In the genomic region with DNA sequence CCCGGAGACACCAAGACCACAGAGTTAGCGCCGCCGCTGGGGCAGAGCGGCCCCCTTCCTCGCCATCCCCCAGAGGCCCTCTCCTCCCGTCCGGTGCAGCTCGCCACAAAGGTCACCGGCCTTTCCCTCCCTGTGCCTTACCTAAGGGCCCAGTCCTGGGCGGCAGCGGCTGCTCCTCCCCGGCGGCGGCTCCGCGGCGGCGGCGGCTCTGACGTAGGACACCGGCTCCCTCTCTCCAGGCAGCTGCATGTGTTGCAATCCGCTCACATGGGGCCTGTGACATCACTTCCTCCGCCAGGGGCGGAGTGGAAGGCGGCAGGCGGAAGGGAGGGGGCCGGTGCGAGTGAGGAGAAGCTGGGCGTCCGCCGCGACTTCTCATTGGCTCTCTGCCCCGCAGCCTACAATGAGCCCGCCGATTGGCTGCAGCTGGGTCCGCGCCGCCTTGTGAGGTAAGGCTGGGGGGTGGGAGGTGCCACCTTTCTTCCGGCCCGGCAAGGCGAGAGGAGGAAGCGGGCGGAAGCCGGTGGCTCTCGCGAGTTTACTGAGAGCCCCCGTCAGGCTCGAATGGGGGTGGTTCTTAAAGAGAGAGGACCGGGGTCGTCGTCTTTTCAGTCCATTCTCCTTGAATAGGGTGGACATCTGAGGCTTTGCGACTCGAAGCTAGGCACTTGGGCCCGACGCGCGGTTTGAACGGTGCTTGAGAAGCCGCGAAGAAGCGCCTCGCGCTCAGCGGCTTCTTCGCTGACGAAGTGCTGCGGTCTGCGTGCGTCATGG, we compare ENCODE assay signal across 8 cellular contexts. TPM values are rescaled to one million over a fixed set of nuclear protein-coding genes. Genes with fewer than 3 reads are reported as not detected.
DNase-seq lines count a peak whose midpoint lies in the region; ATAC-seq, FAIRE-seq and TF ChIP-seq lines count a peak whose summit lies in the region.

A gene (minus strand): TSS at position 281 of the 774 bp plus-strand sequence. CDS start 318 bp downstream, outside the sequence.

- intact Hi-C loops in adrenal gland (cut with DNase I), result loop anchor here in 1 of 2 donors (5.0 kb wide), 1 partner anchor 86 kb away; no protein-coding TSS in a partner anchor
- intact Hi-C loops in cardiac septum (cut with DNase I), result loop anchor here (1.0 to 5.0 kb wide), 3 partner anchors 32 to 79 kb away; a partner anchor contains a TSS

- DNase-seq in GM12892 (ENCODE audit: insufficient read length) (peak; percentile 93), NCI-H146 (lab: John Stamatoyannopoulos, UW) (peak; percentile 98), T-helper 1 cell (peak; percentile 99 to 100 (median 100)), adrenal gland (peak; percentile 100), cardiac septum (ENCODE audit: low spot score) (peak; percentile 100), pons (ENCODE audit: low spot score) (peak; percentile 100), type B pancreatic cell (ENCODE audit: extremely low spot score, unreplicated experiment) (peak; percentile 100)

- H3K9me3 Mint-ChIP-seq in type B pancreatic cell, result no peaks in the 10 kb centered on the region

- H3K27ac ChIP-seq in adrenal gland, result peak within 1 kb of the TSS; percentile 96 to 100 (median 99)

- peak; percentile 100 for FAIRE-seq in GM12892 (lab: Jason Lieb, UNC)

- H3K4me1 ChIP-seq in adrenal gland (replicated peaks in 1 of 2), result peaks cover 48 to 78% of the 10 kb centered on the region in 2 donors

- H3K27me3 Mint-ChIP-seq in type B pancreatic cell, result no peaks in the 10 kb centered on the region

- peak within 1 kb of the TSS; percentile 56 to 96 (median 94) for H3K4me3 ChIP-seq in adrenal gland

- H3K36me3 ChIP-seq in adrenal gland (replicated peaks in 1 of 2), result no peaks in the 10 kb centered on the region

- H3K27ac Mint-ChIP-seq in type B pancreatic cell, result peak within 1 kb of the TSS; percentile 100

- H3K36me3 Mint-ChIP-seq in type B pancreatic cell, result peaks cover 6% of the 10 kb centered on the region

- peak within 1 kb of the TSS; percentile 100 for H3K4me3 Mint-ChIP-seq in type B pancreatic cell

- peaks cover 46% of the 10 kb centered on the region for H3K4me1 Mint-ChIP-seq in type B pancreatic cell (ENCODE audit: unreplicated experiment)

- TF ChIP-seq CTCF in adrenal gland (IDR thresholded peaks at IDR 0.05) (peak in 2 of 6 experiments; percentile 22 to 24), type B pancreatic cell (conservative IDR thresholded peaks at IDR 0.05) (no peak)

- peak; percentile 73; the same call in 1 of the 2 replicates for TF ChIP-seq POLR2A in GM12892 (IDR thresholded peaks at IDR 0.05; ENCODE audit: low read depth, low read length)
- peak; percentile 100 for TF ChIP-seq POLR2A in adrenal gland (IDR thresholded peaks at IDR 0.05)

- 0 to 1% (median 0%) methylated on average over 43 to 70 of the region's 70 CpGs; no CpG with 5 or more reads in 1 of the 4 donors for WGBS in adrenal gland, 4 donors

- H3K27me3 ChIP-seq in adrenal gland, result no peaks in the 10 kb centered on the region

- peak; percentile 91 for ATAC-seq in HG02852 (IDR thresholded peaks at IDR 0.05; ENCODE audit: unreplicated experiment)

- no peaks in the 10 kb centered on the region for H3K9me3 ChIP-seq in adrenal gland (replicated peaks in 1 of 3)

RNA-seq across cellular contexts. Expression of the gene that starts here (rescaled TPM):
- 59.5 TPM for polyA plus RNA-seq in GM12892 (2012; ENCODE audit: missing spikeins)
- 100 to 1,000 TPM in 2 of 8 donors, 10 to 100 TPM in 6; 41.9 to 178 (median 72.3) TPM for total RNA-seq in adrenal gland
- polyA plus RNA-seq in adrenal gland, result 100 to 1,000 TPM in 1 of 3 donors, 10 to 100 TPM in 2; 25.4 to 171 (median 27.8) TPM
- 86.8 TPM for total RNA-seq in cardiac septum
- total RNA-seq in type B pancreatic cell (ENCODE audit: low replicate concordance), result 80.0 and 94.8 TPM in 2 replicates

Comparison
In these comparisons a context has a peak if more than half of its experiments do, and no peak if none do; other contexts are left out.
1. Peak in every context shown above with its lines: DNase-seq, ATAC-seq, H3K4me3 ChIP-seq and H3K27ac ChIP-seq.